In genomic region chr4:85929926-85930325, GRCh38 we compare ENCODE assay signal across 8 cellular contexts.
DNase-seq lines count a peak whose midpoint lies in the region; ATAC-seq, FAIRE-seq and TF ChIP-seq lines count a peak whose summit lies in the region.
"Had no signal": no experiment of that assay in that cellular context is flagged by ENCODE, and none has a peak within 500 bp of the region (broad histone marks: within the 10 kb centered on the region; RNA-seq: fewer than 3 reads in every experiment).

No MANE protein-coding gene starts in this region.

- H3F3A ChIP-seq in GM23338 (replicated peaks; ENCODE audit: low read depth), result no peaks in the 10 kb centered on the region

- H3K4me1 Mint-ChIP-seq in GM23338, result peaks cover 49% of the 10 kb centered on the region

- H3K9ac ChIP-seq in iPS-18a (ENCODE audit: low read length) (no peak overlapping the region), skeletal muscle tissue (ENCODE audit: low read depth in 1 of 3, low read length in 3 of 3) (peak overlapping the region in 1 of 3 donors; percentile 14)

- peak overlapping the region; percentile 72 for H2AFZ ChIP-seq in GM23338

- no peaks in the 10 kb centered on the region for H3K36me3 Mint-ChIP-seq in GM23338 (ENCODE audit: low read depth)

- no peaks in the 10 kb centered on the region; the same call in 1 of the 2 replicates for H3K9me2 ChIP-seq in GM23338 (ENCODE audit: insufficient read depth)

- no peaks in the 10 kb centered on the region for H4K20me1 ChIP-seq in GM23338 (replicated peaks; ENCODE audit: insufficient read depth)

- peak overlapping the region; percentile 67 for H3K4me3 Mint-ChIP-seq in GM23338

- no peak for FAIRE-seq in frontal cortex (lab: Jason Lieb, UNC)
- FAIRE-seq: K562 had no signal

- peak overlapping the region; percentile 80; the same call in 1 of the 2 replicates for H3K27ac Mint-ChIP-seq in GM23338

- no peaks in the 10 kb centered on the region for H3K27me3 ChIP-seq in GM23338 (ENCODE audit: insufficient read depth)
- H3K27me3 ChIP-seq in iPS-18a (ENCODE audit: control insufficient read depth, insufficient read depth, low read length), result no peaks in the 10 kb centered on the region
- H3K27me3 ChIP-seq in skeletal muscle tissue (ENCODE audit: control insufficient read depth in 3 of 3, insufficient read depth in 3 of 3, low read length in 3 of 3), result no peaks in the 10 kb centered on the region

- peak overlapping the region; percentile 41 for H3K4me3 ChIP-seq in GM23338
- H3K4me3 ChIP-seq in iPS-18a (ENCODE audit: low read length), result peak overlapping the region; percentile 39
- H3K4me3 ChIP-seq in skeletal muscle tissue (ENCODE audit: low read length in 3 of 3), result peak overlapping the region in 2 of 3 donors; percentile 3 to 48
- H3K4me3 ChIP-seq: K562 had no signal

- peak; percentile 88 for ATAC-seq in GM23338
- ATAC-seq: K562 had no signal

- no peak overlapping the region for H3K27ac ChIP-seq in GM23338 (ENCODE audit: low read depth)
- H3K27ac ChIP-seq in iPS-18a (ENCODE audit: low read length), result no peak overlapping the region
- H3K27ac ChIP-seq in skeletal muscle tissue (ENCODE audit: low read depth, low read length), result no peak overlapping the region

- TF ChIP-seq CTCF in GM23338 (conservative IDR thresholded peaks at IDR 0.05; ENCODE audit: low read depth in 2 of 2), result no peak

- H3K27me3 Mint-ChIP-seq in GM23338 (ENCODE audit: insufficient read depth, low read depth, poor library complexity), result peaks cover 5% of the 10 kb centered on the region

- peak overlapping the region; percentile 69 for H3K4me2 ChIP-seq in GM23338

- H3K4me1 ChIP-seq in GM23338 (ENCODE audit: insufficient read depth), result peaks cover 44% of the 10 kb centered on the region
- peaks cover 31% of the 10 kb centered on the region for H3K4me1 ChIP-seq in iPS-18a (ENCODE audit: control insufficient read depth, low read depth, low read length)
- H3K4me1 ChIP-seq in skeletal muscle tissue (ENCODE audit: control insufficient read depth in 3 of 3, insufficient read depth in 3 of 3, low read length in 3 of 3), result peaks cover 6 to 25% (median 15%) of the 10 kb centered on the region in 3 donors

- H3K36me3 ChIP-seq in GM23338 (ENCODE audit: insufficient read depth) (no peaks in the 10 kb centered on the region), iPS-18a (ENCODE audit: control insufficient read depth, low read depth, low read length) (no peaks in the 10 kb centered on the region), skeletal muscle tissue (ENCODE audit: control insufficient read depth in 3 of 3, insufficient read depth in 3 of 3, low read length in 3 of 3) (no peaks in the 10 kb centered on the region)

- H3K9me3 ChIP-seq in iPS-18a (ENCODE audit: control insufficient read depth, low read depth, low read length), result no peaks in the 10 kb centered on the region
- no peaks in the 10 kb centered on the region for H3K9me3 ChIP-seq in skeletal muscle tissue (ENCODE audit: control insufficient read depth in 3 of 3, low read length in 3 of 3)

- no peaks in the 10 kb centered on the region for H3K79me2 ChIP-seq in GM23338 (replicated peaks; ENCODE audit: insufficient read depth)

- peak; percentile 68 for DNase-seq in GM23338 (ENCODE audit: low spot score)
- DNase-seq in NCI-H69 (lab: John Stamatoyannopoulos, UW), result peak; percentile 44
- no peak for DNase-seq in putamen (ENCODE audit: low spot score)
- DNase-seq in frontal cortex (ENCODE audit: low spot score in 2 of 2), result no peak
- DNase-seq in NCI-H774 (lab: John Stamatoyannopoulos, UW), result no peak

- no peaks in the 10 kb centered on the region for H3K9me3 Mint-ChIP-seq in GM23338

TF ChIP-seq in GM23338, 12 proteins besides CTCF, POLR2A, EP300 and RAD21 (continues in another document):
- TF ChIP-seq, protein P1, sequence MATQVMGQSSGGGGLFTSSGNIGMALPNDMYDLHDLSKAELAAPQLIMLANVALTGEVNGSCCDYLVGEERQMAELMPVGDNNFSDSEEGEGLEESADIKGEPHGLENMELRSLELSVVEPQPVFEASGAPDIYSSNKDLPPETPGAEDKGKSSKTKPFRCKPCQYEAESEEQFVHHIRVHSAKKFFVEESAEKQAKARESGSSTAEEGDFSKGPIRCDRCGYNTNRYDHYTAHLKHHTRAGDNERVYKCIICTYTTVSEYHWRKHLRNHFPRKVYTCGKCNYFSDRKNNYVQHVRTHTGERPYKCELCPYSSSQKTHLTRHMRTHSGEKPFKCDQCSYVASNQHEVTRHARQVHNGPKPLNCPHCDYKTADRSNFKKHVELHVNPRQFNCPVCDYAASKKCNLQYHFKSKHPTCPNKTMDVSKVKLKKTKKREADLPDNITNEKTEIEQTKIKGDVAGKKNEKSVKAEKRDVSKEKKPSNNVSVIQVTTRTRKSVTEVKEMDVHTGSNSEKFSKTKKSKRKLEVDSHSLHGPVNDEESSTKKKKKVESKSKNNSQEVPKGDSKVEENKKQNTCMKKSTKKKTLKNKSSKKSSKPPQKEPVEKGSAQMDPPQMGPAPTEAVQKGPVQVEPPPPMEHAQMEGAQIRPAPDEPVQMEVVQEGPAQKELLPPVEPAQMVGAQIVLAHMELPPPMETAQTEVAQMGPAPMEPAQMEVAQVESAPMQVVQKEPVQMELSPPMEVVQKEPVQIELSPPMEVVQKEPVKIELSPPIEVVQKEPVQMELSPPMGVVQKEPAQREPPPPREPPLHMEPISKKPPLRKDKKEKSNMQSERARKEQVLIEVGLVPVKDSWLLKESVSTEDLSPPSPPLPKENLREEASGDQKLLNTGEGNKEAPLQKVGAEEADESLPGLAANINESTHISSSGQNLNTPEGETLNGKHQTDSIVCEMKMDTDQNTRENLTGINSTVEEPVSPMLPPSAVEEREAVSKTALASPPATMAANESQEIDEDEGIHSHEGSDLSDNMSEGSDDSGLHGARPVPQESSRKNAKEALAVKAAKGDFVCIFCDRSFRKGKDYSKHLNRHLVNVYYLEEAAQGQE (IDR thresholded peaks at IDR 0.05; ENCODE audit: unreplicated experiment), result no peak
- TF ChIP-seq JUNB (IDR thresholded peaks at IDR 0.05; ENCODE audit: unreplicated experiment) (no peak), EZH2phosphoT487 (IDR thresholded peaks at IDR 0.05; ENCODE audit: unreplicated experiment) (no peak), ETS1 (IDR thresholded peaks at IDR 0.05) (no peak), EZH2 (IDR thresholded peaks at IDR 0.05; ENCODE audit: low read depth, unreplicated experiment) (no peak), NANOG (IDR thresholded peaks at IDR 0.05; ENCODE audit: borderline replicate concordance) (no peak), STAT1 (IDR thresholded peaks at IDR 0.05; ENCODE audit: unreplicated experiment) (no peak)

Comparison
In these comparisons a context has a peak if more than half of its experiments do, and no peak if none do; other contexts are left out.
1. DNase-seq: peak in GM23338 (single experiment) and NCI-H69 (single experiment); none in putamen (single experiment), frontal cortex (0 of 2) and NCI-H774 (single experiment).
2. Peak in every context shown above with its lines, with median percentiles within 50 percentile points of each other: H3K4me3 ChIP-seq.